Comparison of ENCODE assay signal across 8 cellular contexts in the genomic region with DNA sequence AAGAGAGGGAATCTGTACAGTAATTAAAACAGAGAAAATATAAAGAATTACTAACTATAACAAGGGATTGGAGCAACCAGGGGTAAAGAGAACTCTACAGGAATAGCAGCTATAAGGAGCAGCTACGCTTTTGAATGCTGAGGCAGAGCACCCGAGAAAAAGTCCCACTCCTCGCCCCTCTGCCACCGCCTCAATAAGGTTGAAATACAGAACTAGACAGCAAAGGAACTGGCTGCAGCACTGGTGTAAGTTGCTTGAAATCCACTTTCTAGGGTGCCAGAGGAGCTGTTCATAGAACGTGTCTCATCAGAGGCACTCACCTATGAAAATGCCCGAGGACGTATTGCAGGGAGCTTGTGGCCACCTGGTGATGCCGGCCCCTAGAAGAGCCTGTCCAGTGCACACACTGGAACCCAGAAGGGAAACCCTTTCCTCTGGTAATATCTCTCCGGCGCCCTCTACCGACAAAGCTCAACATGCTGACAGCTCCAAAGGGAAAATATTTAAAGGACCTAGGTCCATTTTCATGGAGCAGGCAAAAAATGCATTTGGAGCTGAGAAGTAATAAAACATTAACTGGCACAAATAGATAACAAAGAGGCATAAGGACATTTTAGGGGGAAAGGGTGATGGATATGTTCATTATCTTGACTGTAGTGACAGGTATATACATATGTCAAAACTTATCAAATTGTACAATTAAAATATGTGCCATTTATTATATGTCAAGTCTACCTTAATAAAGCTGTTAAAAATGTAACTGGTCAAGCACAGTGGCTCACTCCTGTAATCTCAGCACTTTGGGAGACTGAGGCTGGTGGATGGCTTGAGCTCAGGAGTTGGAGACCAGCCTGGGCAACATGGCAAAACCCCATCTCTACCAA.
DNase-seq lines count a peak whose midpoint lies in the region; ATAC-seq, FAIRE-seq and TF ChIP-seq lines count a peak whose summit lies in the region.

No MANE protein-coding gene starts in this region.

- WGBS in suprapubic skin: 40% methylated on average over 11 of the region's 11 CpGs

- H3K79me2 ChIP-seq in OCI-LY3 (ENCODE audit: low read length): no peaks in the 10 kb centered on the region

- no peaks in the 10 kb centered on the region for H4K20me1 ChIP-seq in OCI-LY3 (ENCODE audit: insufficient read depth, low read length)

- TF ChIP-seq POLR2A in suprapubic skin (IDR thresholded peaks at IDR 0.05): no peak

- H2AFZ ChIP-seq in OCI-LY3 (ENCODE audit: low read depth, low read length): no peak overlapping the region

- H3K27me3 ChIP-seq in OCI-LY3 (ENCODE audit: low read depth, low read length) (no peaks in the 10 kb centered on the region), suprapubic skin (no peaks in the 10 kb centered on the region)

- H3K4me2 ChIP-seq in OCI-LY3 (ENCODE audit: low read length): peak overlapping the region; percentile 61

- no peaks in the 10 kb centered on the region for H3K36me3 ChIP-seq in OCI-LY3 (replicated peaks; ENCODE audit: low read depth, low read length)
- H3K36me3 ChIP-seq in suprapubic skin: no peaks in the 10 kb centered on the region

- H3K9ac ChIP-seq in OCI-LY3 (ENCODE audit: low read length): no peak overlapping the region

- TF ChIP-seq CTCF in C4-2B (conservative IDR thresholded peaks at IDR 0.05) (peak; percentile 87), OCI-LY3 (IDR thresholded peaks at IDR 0.05; ENCODE audit: low read depth, low read length) (peak; percentile 74), suprapubic skin (IDR thresholded peaks at IDR 0.05) (peak in 1 of 2 donors; percentile 42)

- H3K27ac ChIP-seq in C4-2B: no peak overlapping the region
- no peak overlapping the region for H3K27ac ChIP-seq in OCI-LY3 (ENCODE audit: low read length)
- H3K27ac ChIP-seq in suprapubic skin: no peak overlapping the region

- no peak for TF ChIP-seq EP300 in suprapubic skin (IDR thresholded peaks at IDR 0.05)

- DNase-seq in GM18507 (ENCODE audit: extremely low spot score, insufficient read length, low read depth) (no peak), amniotic epithelial cell (ENCODE audit: low read depth) (peak; percentile 48), hippocampal formation (lab: John Stamatoyannopoulos, UW) (peak; percentile 74 to 78), suprapubic skin (ENCODE audit: low spot score in 2 of 2) (no peak)
- peak; percentile 3 to 36 for DNase-seq in stimulated activated CD4-positive, alpha-beta T cell treated with anti-CD3 and anti-CD28 coated beads, Interleukin-12 subunit alpha, Interleukin-12 subunit beta, amount 100 ng/mL, for 24 hours (ENCODE audit: low read depth in 2 of 2)

- H3K9me3 ChIP-seq in OCI-LY3 (ENCODE audit: insufficient read depth, low read length) (no peaks in the 10 kb centered on the region), suprapubic skin (no peaks in the 10 kb centered on the region)

- FAIRE-seq in GM18507 (lab: Jason Lieb, UNC): peak; percentile 60

- H3K4me1 ChIP-seq in OCI-LY3 (ENCODE audit: low read length) (no peaks in the 10 kb centered on the region), suprapubic skin (no peaks in the 10 kb centered on the region)

- H3K4me3 ChIP-seq in OCI-LY3 (ENCODE audit: low read length) (peak overlapping the region; percentile 56), suprapubic skin (no peak overlapping the region)

- peak; percentile 74 for ATAC-seq in HG03442 (IDR thresholded peaks at IDR 0.05; ENCODE audit: unreplicated experiment)

Comparison
In these comparisons a context has a peak if more than half of its experiments do, and no peak if none do; other contexts are left out.
1. DNase-seq: peak in amniotic epithelial cell (single experiment), hippocampal formation (2 of 2) and stimulated activated CD4-positive, alpha-beta T cell treated with anti-CD3 and anti-CD28 coated beads, Interleukin-12 subunit alpha, Interleukin-12 subunit beta, amount 100 ng/mL, for 24 hours (2 of 2); none in GM18507 (single experiment) and suprapubic skin (0 of 2).